In the genomic region with DNA sequence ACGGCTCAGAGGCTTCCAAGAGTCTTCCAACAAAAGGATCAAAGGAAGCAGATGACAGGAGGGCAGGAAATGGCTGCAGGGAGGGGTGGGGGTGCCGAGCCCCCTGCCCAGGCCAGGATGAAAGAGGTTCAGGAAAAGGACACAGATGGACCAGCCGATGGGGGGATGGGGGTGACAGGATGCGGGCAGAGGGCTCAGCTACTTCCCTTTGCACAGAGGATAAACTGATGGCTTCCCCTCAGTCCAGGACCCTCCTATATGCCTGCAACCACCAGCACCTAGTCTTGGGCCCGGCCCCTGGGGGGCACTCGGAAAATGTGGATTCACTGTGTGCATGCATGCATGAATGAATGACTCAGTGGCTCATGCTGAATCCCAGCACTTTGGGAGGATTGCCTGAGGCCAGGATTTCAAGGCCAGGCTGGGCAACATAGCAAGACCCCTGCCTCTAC, we compare ENCODE assay signal across 23 cellular contexts.
A peak's percentile ranks its signal among the peaks of the same experiment; 100 is the strongest.
DNase-seq lines count a peak whose midpoint lies in the region; ATAC-seq and TF ChIP-seq lines count a peak whose summit lies in the region.
"Had no signal": no experiment of that assay in that cellular context is flagged by ENCODE, and none has a peak within 500 bp of the region (broad histone marks: within the 10 kb centered on the region; RNA-seq: fewer than 3 reads in every experiment).

No MANE protein-coding gene starts in this region.

- no peak overlapping the region for H3K23ac ChIP-seq in IMR-90 (ENCODE audit: low read depth, low read length)

- H4K8ac ChIP-seq in IMR-90 (ENCODE audit: low read depth in 2 of 2, low read length in 2 of 2): no peak overlapping the region

- peak overlapping the region; percentile 23 for H2AK9ac ChIP-seq in IMR-90 (replicated peaks; ENCODE audit: low read depth, low read length, poor library complexity)

- ATAC-seq in IMR-90 (ENCODE audit: low read depth) (no peak), HG02973 (IDR thresholded peaks at IDR 0.05; ENCODE audit: unreplicated experiment) (no peak)
- no peak for ATAC-seq in activated T-cell treated with anti-CD3 and anti-CD28 coated beads, Interleukin-2, amount 50 U/mL, for 72 hours (replicated peaks in 1 of 2)
- ATAC-seq: activated CD4-positive, CD25-positive, alpha-beta regulatory T cell treated with anti-CD3 and anti-CD28 coated beads, Interleukin-2, amount 50 U/mL, for 24 hours; activated CD8-positive, alpha-beta T cell treated with anti-CD3 and anti-CD28 coated beads, Interleukin-2, amount 10 ng/mL, durations not matched to agents 7 days and 5 days; left lobe of liver; natural killer cell treated with Interleukin-12 subunit alpha and Interleukin-12 subunit beta and Interleukin-15 and Interleukin-18, amount 100 ng/mL, for 72 hours had no signal

- no peak overlapping the region for H2BK20ac ChIP-seq in IMR-90 (ENCODE audit: low read depth, low read length)

- no peak for TF ChIP-seq POLR2A in IMR-90 (IDR thresholded peaks at IDR 0.05; ENCODE audit: low read depth, low read length)
- no peak for TF ChIP-seq POLR2A in ovary (IDR thresholded peaks at IDR 0.05)
- no peak for TF ChIP-seq POLR2A in uterus (IDR thresholded peaks at IDR 0.05)

- BruUV-seq in Caco-2 (replicated peaks; lab: Mats Ljungman, UMichigan) (no TSS peak), IMR-90 (replicated peaks; lab: Mats Ljungman, UMichigan) (no TSS peak)

- no peak overlapping the region for H3K14ac ChIP-seq in IMR-90 (replicated peaks; ENCODE audit: low read depth, low read length)

- no peak overlapping the region for H3K4ac ChIP-seq in IMR-90 (ENCODE audit: low read depth, low read length)

- peak overlapping the region; percentile 30 for H3K27ac Mint-ChIP-seq in Caco-2 (ENCODE audit: unreplicated experiment)
- peak overlapping the region in 4 of 5 experiments; percentile 56 to 95 (median 84) for H3K27ac Mint-ChIP-seq in brain
- H3K27ac Mint-ChIP-seq in activated CD4-positive, alpha-beta memory T cell treated with anti-CD3 and anti-CD28 coated beads for 36 hours: no peak overlapping the region
- no peak overlapping the region for H3K27ac Mint-ChIP-seq in activated T-cell treated with anti-CD3 and anti-CD28 coated beads, Interleukin-2, amount 50 U/mL, for 72 hours
- H3K27ac Mint-ChIP-seq: activated CD8-positive, alpha-beta T cell treated with anti-CD3 and anti-CD28 coated beads, Interleukin-2, amount 10 ng/mL, durations not matched to agents 7 days and 5 days; CD4-positive, alpha-beta memory T cell; natural killer cell treated with Interleukin-12 subunit alpha and Interleukin-12 subunit beta and Interleukin-15 and Interleukin-18, amount 100 ng/mL, for 72 hours; progenitor cell of endocrine pancreas had no signal

- H3K9me3 ChIP-seq in Caco-2 (peaks cover 8% of the 10 kb centered on the region; the same call in 1 of the 2 replicates), IMR-90 (ENCODE audit: control insufficient read depth, insufficient read depth, low read length) (0 out of 2 replicates have a peak, but pooled peaks cover 4% of the 10 kb centered on the region), ovary (no peaks in the 10 kb centered on the region), uterus (peaks cover 0 to 3% of the 10 kb centered on the region in 2 donors)

- H3K9me3 Mint-ChIP-seq in Caco-2 (ENCODE audit: unreplicated experiment) (no peaks in the 10 kb centered on the region), brain (peaks cover 0 to 9% (median 0%) of the 10 kb centered on the region in 5 experiments)
- H3K9me3 Mint-ChIP-seq in activated CD4-positive, alpha-beta memory T cell treated with anti-CD3 and anti-CD28 coated beads for 36 hours: peaks cover 6% of the 10 kb centered on the region
- H3K9me3 Mint-ChIP-seq in activated T-cell treated with anti-CD3 and anti-CD28 coated beads, Interleukin-2, amount 50 U/mL, for 72 hours: no peaks in the 10 kb centered on the region
- H3K9me3 Mint-ChIP-seq: natural killer cell treated with Interleukin-12 subunit alpha and Interleukin-12 subunit beta and Interleukin-15 and Interleukin-18, amount 100 ng/mL, for 72 hours had no signal

- H3K4me1 Mint-ChIP-seq in Caco-2 (ENCODE audit: low read depth, unreplicated experiment) (peaks cover 26% of the 10 kb centered on the region), brain (peaks cover 61% of the 10 kb centered on the region)
- peaks cover 14% of the 10 kb centered on the region for H3K4me1 Mint-ChIP-seq in activated CD4-positive, alpha-beta memory T cell treated with anti-CD3 and anti-CD28 coated beads for 36 hours (ENCODE audit: low read depth)
- H3K4me1 Mint-ChIP-seq in activated T-cell treated with anti-CD3 and anti-CD28 coated beads, Interleukin-2, amount 50 U/mL, for 72 hours (ENCODE audit: low read depth): peaks cover 17% of the 10 kb centered on the region

- H3K27ac ChIP-seq in IMR-90 (ENCODE audit: insufficient read depth, low read length) (no peak overlapping the region), ovary (peak overlapping the region; percentile 5 to 87), uterus (no peak overlapping the region)

- DNase-seq in Caco-2: no peak
- DNase-seq in IMR-90: no peak
- no peak for DNase-seq in ovary
- no peak for DNase-seq in activated CD4-positive, alpha-beta memory T cell treated with anti-CD3 and anti-CD28 coated beads for 36 hours
- DNase-seq in activated T-cell treated with anti-CD3 and anti-CD28 coated beads, Interleukin-2, amount 50 U/mL, for 72 hours: no peak
- no peak for DNase-seq in uterus
- DNase-seq: activated CD8-positive, alpha-beta T cell treated with anti-CD3 and anti-CD28 coated beads, Interleukin-2, amount 10 ng/mL, durations not matched to agents 7 days and 5 days; anterior cingulate cortex; dermis blood vessel endothelial cell; DMS53; midbrain; NCI-H1105 treated with DMSO at 0.1 percent for 48 hours; NCI-H2081 treated with DMSO at 0.1 percent for 48 hours; NCI-H510A; RPMI8226; T1000 had no signal

- CTCF ChIA-PET in Caco-2 (lab: Charles Lee) (no interaction called here), IMR-90 (lab: Yijun Ruan, JAX) (no interaction called here)
- CTCF ChIA-PET in activated CD4-positive, alpha-beta memory T cell treated with anti-CD3 and anti-CD28 coated beads for 36 hours (lab: Charles Lee): no interaction called here

- no peak overlapping the region for H2AFZ ChIP-seq in IMR-90 (replicated peaks; ENCODE audit: low read length, poor library complexity)

- H3K18ac ChIP-seq in IMR-90 (ENCODE audit: low read depth, low read length): no peak overlapping the region

- no peak overlapping the region for H4K5ac ChIP-seq in IMR-90 (ENCODE audit: low read depth, low read length)

- H2BK15ac ChIP-seq in IMR-90 (ENCODE audit: low read depth, low read length): no peak overlapping the region

- no peak overlapping the region for H2BK120ac ChIP-seq in IMR-90 (ENCODE audit: low read depth, low read length)

- H3K79me1 ChIP-seq in IMR-90 (ENCODE audit: low read depth in 1 of 2, low read length in 2 of 2): no peaks in the 10 kb centered on the region

- H3K4me3 Mint-ChIP-seq in Caco-2 (ENCODE audit: unreplicated experiment) (no peak overlapping the region), brain (no peak overlapping the region)
- no peak overlapping the region for H3K4me3 Mint-ChIP-seq in activated CD4-positive, alpha-beta memory T cell treated with anti-CD3 and anti-CD28 coated beads for 36 hours
- no peak overlapping the region for H3K4me3 Mint-ChIP-seq in activated T-cell treated with anti-CD3 and anti-CD28 coated beads, Interleukin-2, amount 50 U/mL, for 72 hours
- H3K4me3 Mint-ChIP-seq: activated CD8-positive, alpha-beta T cell treated with anti-CD3 and anti-CD28 coated beads, Interleukin-2, amount 10 ng/mL, durations not matched to agents 7 days and 5 days; CD4-positive, alpha-beta memory T cell; natural killer cell treated with Interleukin-12 subunit alpha and Interleukin-12 subunit beta and Interleukin-15 and Interleukin-18, amount 100 ng/mL, for 72 hours had no signal

- TF ChIP-seq CTCF in Caco-2 (IDR thresholded peaks at IDR 0.05; ENCODE audit: insufficient read depth in 1 of 2, low read depth in 1 of 2, low read length in 1 of 2, severe bottlenecking in 1 of 2, unreplicated experiment in 1 of 2) (no peak), IMR-90 (conservative IDR thresholded peaks at IDR 0.05; ENCODE audit: low read depth, low read length) (no peak), brain (conservative IDR thresholded peaks at IDR 0.05) (no peak), ovary (IDR thresholded peaks at IDR 0.05) (no peak), uterus (IDR thresholded peaks at IDR 0.05) (no peak)

- H3K36me3 Mint-ChIP-seq in Caco-2 (ENCODE audit: insufficient read depth, unreplicated experiment): peaks cover 19% of the 10 kb centered on the region
- no peaks in the 10 kb centered on the region for H3K36me3 Mint-ChIP-seq in brain
- H3K36me3 Mint-ChIP-seq in activated CD4-positive, alpha-beta memory T cell treated with anti-CD3 and anti-CD28 coated beads for 36 hours: peaks cover 2% of the 10 kb centered on the region
- H3K36me3 Mint-ChIP-seq in activated T-cell treated with anti-CD3 and anti-CD28 coated beads, Interleukin-2, amount 50 U/mL, for 72 hours (ENCODE audit: insufficient read depth in 2 of 2): no peaks in the 10 kb centered on the region
- H3K36me3 Mint-ChIP-seq: CD4-positive, alpha-beta memory T cell; natural killer cell treated with Interleukin-12 subunit alpha and Interleukin-12 subunit beta and Interleukin-15 and Interleukin-18, amount 100 ng/mL, for 72 hours had no signal

- H3K27me3 ChIP-seq in Caco-2 (replicated peaks; ENCODE audit: control insufficient read depth, insufficient read depth, low read length): no peaks in the 10 kb centered on the region
- no peaks in the 10 kb centered on the region for H3K27me3 ChIP-seq in IMR-90 (ENCODE audit: control insufficient read depth, insufficient read depth, low read length)
- H3K27me3 ChIP-seq in ovary: no peaks in the 10 kb centered on the region
- H3K27me3 ChIP-seq in uterus: no peaks in the 10 kb centered on the region

- H4K20me1 ChIP-seq in IMR-90 (ENCODE audit: insufficient read depth, low read length): no peaks in the 10 kb centered on the region

- dilution Hi-C loops in IMR-90 (cut with HindIII; ENCODE audit: low sequenced_read_pairs, unreplicated experiment): no loop called here

- H3K4me3 ChIP-seq in Caco-2 (ENCODE audit: low read depth, low read length) (no peak overlapping the region), IMR-90 (ENCODE audit: insufficient read depth, low read depth, low read length) (no peak overlapping the region), ovary (no peak overlapping the region), uterus (no peak overlapping the region)

- no peak overlapping the region for H3K9ac ChIP-seq in IMR-90 (ENCODE audit: low read depth, low read length)

- no peak for TF ChIP-seq EP300 in ovary (IDR thresholded peaks at IDR 0.05)

- peaks cover 16% of the 10 kb centered on the region for H3K9me1 ChIP-seq in IMR-90 (ENCODE audit: insufficient read depth, low read length)

- no peak overlapping the region for H4K91ac ChIP-seq in IMR-90 (ENCODE audit: insufficient read depth, low read depth, low read length)

- WGBS in IMR-90 (ENCODE audit: extremely low coverage in 2 of 2, insufficient read length in 1 of 2), 2 experiments: no CpG with 5 or more reads among the region's 6 CpGs
- 79 to 87% (median 83%) methylated on average over 6 of the region's 6 CpGs for WGBS in ovary, 3 donors

- no peak overlapping the region for H3K56ac ChIP-seq in IMR-90 (ENCODE audit: extremely low read depth, insufficient read depth, low read length)

- H3K4me1 ChIP-seq in Caco-2: peaks cover 25% of the 10 kb centered on the region
- H3K4me1 ChIP-seq in IMR-90 (ENCODE audit: control insufficient read depth, insufficient read depth, low read length): peaks cover 8% of the 10 kb centered on the region
- H3K4me1 ChIP-seq in ovary (ENCODE audit: insufficient read depth): peaks cover 21% of the 10 kb centered on the region
- H3K4me1 ChIP-seq in uterus: no peaks in the 10 kb centered on the region

- POLR2A ChIA-PET in Caco-2 (lab: Charles Lee) (no interaction called here), IMR-90 (lab: Charles Lee; ENCODE audit: unreplicated experiment) (no interaction called here)
- POLR2A ChIA-PET in activated CD4-positive, alpha-beta memory T cell treated with anti-CD3 and anti-CD28 coated beads for 36 hours (lab: Charles Lee): no interaction called here

- H3K4me2 ChIP-seq in IMR-90 (ENCODE audit: low read depth, low read length): no peak overlapping the region

- H3K36me3 ChIP-seq in Caco-2 (ENCODE audit: control insufficient read depth, insufficient read depth, low read length) (peaks cover 2% of the 10 kb centered on the region; the same call in 1 of the 2 replicates), IMR-90 (ENCODE audit: control insufficient read depth, insufficient read depth, low read length) (no peaks in the 10 kb centered on the region), ovary (no peaks in the 10 kb centered on the region), uterus (no peaks in the 10 kb centered on the region)

- no peak overlapping the region for H2AK5ac ChIP-seq in IMR-90 (ENCODE audit: low read depth, low read length)

- intact Hi-C loops in Caco-2 (cut with micrococcal nuclease; ENCODE audit: unreplicated experiment): no loop called here
- intact Hi-C loops in IMR-90 (cut with micrococcal nuclease): no loop called here
- intact Hi-C loops in ovary (cut with DNase I): loop anchor here in 1 of 4 donors (10.0 kb wide), 1 partner anchor 58 kb away; no protein-coding TSS in a partner anchor
- intact Hi-C loops in activated CD4-positive, alpha-beta memory T cell treated with anti-CD3 and anti-CD28 coated beads for 36 hours (cut with micrococcal nuclease): no loop called here
- intact Hi-C loops in uterus (cut with DNase I; ENCODE audit: low total_unique reads): no loop called here

- no peaks in the 10 kb centered on the region for H3K27me3 Mint-ChIP-seq in Caco-2 (ENCODE audit: insufficient read depth, unreplicated experiment)
- peaks cover 4% of the 10 kb centered on the region for H3K27me3 Mint-ChIP-seq in brain
- H3K27me3 Mint-ChIP-seq in activated CD4-positive, alpha-beta memory T cell treated with anti-CD3 and anti-CD28 coated beads for 36 hours: peaks cover 3% of the 10 kb centered on the region
- no peaks in the 10 kb centered on the region for H3K27me3 Mint-ChIP-seq in activated T-cell treated with anti-CD3 and anti-CD28 coated beads, Interleukin-2, amount 50 U/mL, for 72 hours (ENCODE audit: low read depth)
- H3K27me3 Mint-ChIP-seq: progenitor cell of endocrine pancreas had no signal

- H2BK5ac ChIP-seq in IMR-90 (ENCODE audit: low read depth, low read length, poor library complexity, severe bottlenecking): no peak overlapping the region

- TF ChIP-seq RAD21 in IMR-90 (IDR thresholded peaks at IDR 0.05; ENCODE audit: low read length): no peak

- in situ Hi-C loops in IMR-90 (cut with MboI; ENCODE audit: low sequenced_read_pairs): no loop called here

Comparison
In these comparisons a context has a peak if more than half of its experiments do, and no peak if none do; other contexts are left out.
1. H3K27ac Mint-ChIP-seq: peak in Caco-2 (single experiment) and brain (4 of 5); none in activated CD4-positive, alpha-beta memory T cell treated with anti-CD3 and anti-CD28 coated beads for 36 hours (single experiment) and activated T-cell treated with anti-CD3 and anti-CD28 coated beads, Interleukin-2, amount 50 U/mL, for 72 hours (single experiment).
2. H3K27ac ChIP-seq: peak in ovary (2 of 2); none in IMR-90 (single experiment) and uterus (0 of 2).